Comparison of ENCODE assay signal across 28 cellular contexts in genomic region chr20:58224097-58224496, GRCh38.
DNase-seq lines count a peak whose midpoint lies in the region; ATAC-seq and TF ChIP-seq lines count a peak whose summit lies in the region.
"Had no signal": no experiment of that assay in that cellular context is flagged by ENCODE, and none has a peak within 500 bp of the region (broad histone marks: within the 10 kb centered on the region; RNA-seq: fewer than 3 reads in every experiment).

No MANE protein-coding gene starts in this region.

- no peak for ATAC-seq in HG03521 (IDR thresholded peaks at IDR 0.05; ENCODE audit: unreplicated experiment)
- ATAC-seq: gastroesophageal sphincter; HCT116; Panc1; stimulated activated memory B cell treated with anti-CD40 and anti-IgM and Interleukin-4, amounts not matched to agents 10 μg/mL and 1 μg/mL and 100 μg/mL, for 72 hours had no signal

- no peak overlapping the region for H3K27ac Mint-ChIP-seq in T-helper 2 cell treated with Interferon-gamma antibody and Interleukin-4, amounts not matched to agents 5 μg/mL and 100 μg/mL, for 36 hours
- H3K27ac Mint-ChIP-seq in nephron (peak overlapping the region in 2 of 3 experiments; percentile 49 to 77), nephron progenitor cell (no peak overlapping the region)
- H3K27ac Mint-ChIP-seq: endodermal cell; stimulated activated memory B cell treated with anti-CD40 and anti-IgM and Interleukin-4, amounts not matched to agents 10 μg/mL and 1 μg/mL and 100 μg/mL, for 72 hours had no signal

- H3K27me3 Mint-ChIP-seq in T-helper 2 cell treated with Interferon-gamma antibody and Interleukin-4, amounts not matched to agents 5 μg/mL and 100 μg/mL, for 36 hours (ENCODE audit: low read depth) = peaks cover 38% of the 10 kb centered on the region
- H3K27me3 Mint-ChIP-seq in nephron (ENCODE audit: low read depth) = peaks cover 87% of the 10 kb centered on the region
- H3K27me3 Mint-ChIP-seq in nephron progenitor cell (ENCODE audit: low read depth, poor library complexity) = peaks cover 85% of the 10 kb centered on the region

- H3K27ac ChIP-seq in substantia nigra (ENCODE audit: low read depth, low read length, poor library complexity, severe bottlenecking) = no peak overlapping the region
- H3K27ac ChIP-seq: 22Rv1, esophagus squamous epithelium, gastroesophageal sphincter, SJCRH30, thyroid gland had no signal

- no peak overlapping the region for H3K4me3 Mint-ChIP-seq in T-helper 2 cell treated with Interferon-gamma antibody and Interleukin-4, amounts not matched to agents 5 μg/mL and 100 μg/mL, for 36 hours
- no peak overlapping the region for H3K4me3 Mint-ChIP-seq in nephron
- H3K4me3 Mint-ChIP-seq in nephron progenitor cell = no peak overlapping the region
- H3K4me3 Mint-ChIP-seq: endodermal cell; stimulated activated memory B cell treated with anti-CD40 and anti-IgM and Interleukin-4, amounts not matched to agents 10 μg/mL and 1 μg/mL and 100 μg/mL, for 72 hours had no signal

- H3K36me3 Mint-ChIP-seq in T-helper 2 cell treated with Interferon-gamma antibody and Interleukin-4, amounts not matched to agents 5 μg/mL and 100 μg/mL, for 36 hours (ENCODE audit: low read depth) = peaks cover 4% of the 10 kb centered on the region
- H3K36me3 Mint-ChIP-seq in nephron (ENCODE audit: low read depth) (peaks cover 9% of the 10 kb centered on the region), nephron progenitor cell (ENCODE audit: low read depth) (peaks cover 11% of the 10 kb centered on the region)

- DNase-seq in T-helper 2 cell treated with Interferon-gamma antibody and Interleukin-4, amounts not matched to agents 5 μg/mL and 100 μg/mL, for 36 hours (ENCODE audit: low spot score) = peak; percentile 55
- DNase-seq in T-helper 2 cell (no peak), substantia nigra (lab: John Stamatoyannopoulos, UW) (no peak), nephron progenitor cell (no peak)
- DNase-seq in stimulated activated CD4-positive, alpha-beta T cell treated with anti-CD3 and anti-CD28 coated beads, Interleukin-12 subunit alpha, Interleukin-12 subunit beta, amount 100 ng/mL, for 48 hours (ENCODE audit: low read depth in 2 of 3, low spot score in 1 of 3) = peak in 2 of 3 donors; percentile 32 to 52
- DNase-seq in stimulated activated CD4-positive, alpha-beta T cell treated with anti-CD3 and anti-CD28 coated beads, Interleukin-4, amount 100 ng/mL, for 4 hours = no peak
- DNase-seq: activated CD8-positive, alpha-beta memory T cell treated with anti-CD3 and anti-CD28 coated beads for 24 hours; activated effector memory CD4-positive, alpha-beta T cell treated with anti-CD3 and anti-CD28 coated beads, Interleukin-2, amount 50 U/mL, for 16 hours; cortex of kidney; DMS79 treated with DMSO at 0.1 percent for 48 hours; endodermal cell; esophagus squamous epithelium; islet precursor cell; KBM-7; NCI-H1436 treated with DMSO at 0.1 percent for 48 hours; NCI-H524; NK-92 treated with Interleukin-12 subunit alpha and Interleukin-12 subunit beta, amount 100 ng/mL, for 24 hours; nucleus accumbens; SJCRH30; T-helper 1 cell; thyroid gland had no signal

- peaks cover 3% of the 10 kb centered on the region for H3K9me3 Mint-ChIP-seq in T-helper 2 cell treated with Interferon-gamma antibody and Interleukin-4, amounts not matched to agents 5 μg/mL and 100 μg/mL, for 36 hours
- H3K9me3 Mint-ChIP-seq in nephron (peaks cover 13% of the 10 kb centered on the region), nephron progenitor cell (peaks cover 22% of the 10 kb centered on the region)

- no peak for TF ChIP-seq CTCF in nephron (IDR thresholded peaks at IDR 0.05; ENCODE audit: unreplicated experiment in 3 of 3)
- no peak for TF ChIP-seq CTCF in nephron progenitor cell (IDR thresholded peaks at IDR 0.05)

- peaks cover 3% of the 10 kb centered on the region for H3K4me1 Mint-ChIP-seq in T-helper 2 cell treated with Interferon-gamma antibody and Interleukin-4, amounts not matched to agents 5 μg/mL and 100 μg/mL, for 36 hours (ENCODE audit: low read depth)
- H3K4me1 Mint-ChIP-seq in nephron (peaks cover 21% of the 10 kb centered on the region), nephron progenitor cell (peaks cover 15% of the 10 kb centered on the region)

Comparison
In these comparisons a context has a peak if more than half of its experiments do, and no peak if none do; other contexts are left out.
1. DNase-seq: peak in T-helper 2 cell treated with Interferon-gamma antibody and Interleukin-4, amounts not matched to agents 5 μg/mL and 100 μg/mL, for 36 hours (single experiment) and stimulated activated CD4-positive, alpha-beta T cell treated with anti-CD3 and anti-CD28 coated beads, Interleukin-12 subunit alpha, Interleukin-12 subunit beta, amount 100 ng/mL, for 48 hours (2 of 3); none in T-helper 2 cell (0 of 5), stimulated activated CD4-positive, alpha-beta T cell treated with anti-CD3 and anti-CD28 coated beads, Interleukin-4, amount 100 ng/mL, for 4 hours (0 of 2), substantia nigra (0 of 49) and nephron progenitor cell (single experiment).
2. H3K27ac Mint-ChIP-seq: peak in nephron (2 of 3); none in T-helper 2 cell treated with Interferon-gamma antibody and Interleukin-4, amounts not matched to agents 5 μg/mL and 100 μg/mL, for 36 hours (single experiment) and nephron progenitor cell (single experiment).